11 cellular contexts compared by ENCODE assay signal in genomic region chr1:246583056-246583440, GRCh38. TPM values are rescaled to one million over a fixed set of nuclear protein-coding genes. Genes with fewer than 3 reads are reported as not detected.
A peak's percentile ranks its signal among the peaks of the same experiment; 100 is the strongest.
DNase-seq lines count a peak whose midpoint lies in the region; ATAC-seq and TF ChIP-seq lines count a peak whose summit lies in the region.
"Had no signal": no experiment of that assay in that cellular context is flagged by ENCODE, and none has a peak within 500 bp of the region (broad histone marks: within the 10 kb centered on the region; RNA-seq: fewer than 3 reads in every experiment).

No MANE protein-coding gene starts in this region.

- peak overlapping the region in 1 of 3 donors; percentile 40 for H3K4me3 Mint-ChIP-seq in T-cell
- H3K4me3 Mint-ChIP-seq: activated CD8-positive, alpha-beta T cell treated with anti-CD3 and anti-CD28 coated beads for 36 hours; dendritic cell treated with granulocyte-macrophage colony-stimulating factor and Interleukin-4, amounts not matched to agents 40 ng/mL and 50 ng/mL, for 4 days; stimulated activated naive CD8-positive, alpha-beta T cell treated with anti-CD3 and anti-CD28 coated beads, Interleukin-15, amount 100 ng/mL, for 72 hours had no signal

- H3K9me3 Mint-ChIP-seq in T-cell, result no peaks in the 10 kb centered on the region
- H3K9me3 Mint-ChIP-seq: activated CD8-positive, alpha-beta T cell treated with anti-CD3 and anti-CD28 coated beads for 36 hours; dendritic cell treated with granulocyte-macrophage colony-stimulating factor and Interleukin-4, amounts not matched to agents 40 ng/mL and 50 ng/mL, for 4 days; stimulated activated naive CD8-positive, alpha-beta T cell treated with anti-CD3 and anti-CD28 coated beads, Interleukin-15, amount 100 ng/mL, for 72 hours had no signal

- in situ Hi-C loops in Panc1 (cut with HindIII; ENCODE audit: low pct_unique_long_range_greater_than_20kb, low sequenced_read_pairs), result no loop called here

- H3K4me3 ChIP-seq in Panc1 (ENCODE audit: low read depth in 2 of 2, low read length in 2 of 2), result no peak overlapping the region
- H3K4me3 ChIP-seq in spleen, result no peak overlapping the region

- TF ChIP-seq CTCF in Panc1 (IDR thresholded peaks at IDR 0.05) (no peak), spleen (IDR thresholded peaks at IDR 0.05 in 8 of 11, conservative IDR thresholded peaks at IDR 0.05 in 3 of 11) (no peak)

- 89 to 97% (median 91%) methylated on average over 2 of the region's 2 CpGs for WGBS in spleen, 5 donors

- BruUV-seq in Panc1 (replicated peaks; lab: Mats Ljungman, UMichigan), result no TSS peak

- H3K27me3 Mint-ChIP-seq in T-cell, result no peaks in the 10 kb centered on the region
- H3K27me3 Mint-ChIP-seq: activated CD8-positive, alpha-beta T cell treated with anti-CD3 and anti-CD28 coated beads for 36 hours; dendritic cell treated with granulocyte-macrophage colony-stimulating factor and Interleukin-4, amounts not matched to agents 40 ng/mL and 50 ng/mL, for 4 days; stimulated activated naive CD8-positive, alpha-beta T cell treated with anti-CD3 and anti-CD28 coated beads, Interleukin-15, amount 100 ng/mL, for 72 hours had no signal

- no peaks in the 10 kb centered on the region for H3K27me3 ChIP-seq in Panc1 (ENCODE audit: control insufficient read depth, insufficient read depth, low read length)
- H3K27me3 ChIP-seq in spleen (replicated peaks in 1 of 7), result no peaks in the 10 kb centered on the region

- H3K4me1 ChIP-seq in Panc1 (ENCODE audit: control insufficient read depth, insufficient read depth, low read length) (peaks cover 20% of the 10 kb centered on the region), spleen (peaks cover 16 to 90% (median 64%) of the 10 kb centered on the region in 6 donors)

- POLR2A ChIA-PET in Panc1 (lab: Charles Lee), result no interaction called here
- POLR2A ChIA-PET in T-cell (lab: Charles Lee), result no interaction called here

- peak overlapping the region in 1 of 2 donors; percentile 12 for H3K27ac Mint-ChIP-seq in T-cell
- H3K27ac Mint-ChIP-seq: stimulated activated naive CD8-positive, alpha-beta T cell treated with anti-CD3 and anti-CD28 coated beads, Interleukin-15, amount 100 ng/mL, for 72 hours had no signal

- CTCF ChIA-PET in Panc1 (lab: Charles Lee), result no interaction called here
- CTCF ChIA-PET in T-cell (lab: Charles Lee), result no interaction called here

- peaks cover 84 to 86% (median 85%) of the 10 kb centered on the region in 3 donors for H3K4me1 Mint-ChIP-seq in T-cell

- no peaks in the 10 kb centered on the region for H3K36me3 ChIP-seq in Panc1 (ENCODE audit: control insufficient read depth, insufficient read depth, low read length)
- peaks cover 0 to 39% (median 3%) of the 10 kb centered on the region in 6 donors for H3K36me3 ChIP-seq in spleen

- peaks cover 35% of the 10 kb centered on the region for H3K36me3 Mint-ChIP-seq in T-cell

- H3K27ac ChIP-seq in Panc1 (ENCODE audit: low read length) (peak overlapping the region; percentile 55; the same call in 1 of the 2 replicates), spleen (peak overlapping the region in 5 of 8 donors; percentile 32 to 64 (median 58))

- no peaks in the 10 kb centered on the region for H3K9me3 ChIP-seq in Panc1 (ENCODE audit: control insufficient read depth, insufficient read depth, low read depth, low read length)
- no peaks in the 10 kb centered on the region for H3K9me3 ChIP-seq in spleen

- no peak for TF ChIP-seq POLR2A in spleen (IDR thresholded peaks at IDR 0.05)

- no peak for ATAC-seq in Panc1
- peak; percentile 7 for ATAC-seq in left lobe of liver
- ATAC-seq in T-cell (replicated peaks in 1 of 4), result no peak
- ATAC-seq: activated CD8-positive, alpha-beta T cell treated with anti-CD3 and anti-CD28 coated beads for 36 hours; stimulated activated naive CD8-positive, alpha-beta T cell treated with anti-CD3 and anti-CD28 coated beads, Interleukin-15, amount 100 ng/mL, for 72 hours had no signal

- intact Hi-C loops in Panc1 (cut with micrococcal nuclease; ENCODE audit: unreplicated experiment), result no loop called here
- intact Hi-C loops in spleen (cut with DNase I; ENCODE audit: low total_unique reads), result no loop called here

- peak; percentile 28 for DNase-seq in H4 (ENCODE audit: low spot score)
- no peak for DNase-seq in Panc1 (ENCODE audit: low read depth, low spot score)
- DNase-seq in left lobe of liver (ENCODE audit: low spot score), result no peak
- no peak for DNase-seq in spleen
- DNase-seq in activated gamma-delta T cell (lab: John Stamatoyannopoulos, UW), result no peak
- no peak for DNase-seq in stimulated activated CD4-positive, alpha-beta T cell treated with anti-CD3 and anti-CD28 coated beads, Interleukin-1b, Interleukin-23, amount 100 ng/mL, for 48 hours
- no peak for DNase-seq in T-cell
- DNase-seq: activated CD8-positive, alpha-beta T cell treated with anti-CD3 and anti-CD28 coated beads for 36 hours; foreskin melanocyte; stimulated activated naive CD8-positive, alpha-beta T cell treated with anti-CD3 and anti-CD28 coated beads, Interleukin-15, amount 100 ng/mL, for 72 hours had no signal

RNA-seq across cellular contexts. Expression of gene CNST, which starts 16.8 kb away (rescaled TPM):
- 8.6 and 10.2 TPM in 2 replicates for total RNA-seq in H4 (2014; rRNA removed; shearing (Covaris generic))
- total RNA-seq in Panc1 (2021; ENCODE audit: unreplicated experiment) (18.5 TPM), left lobe of liver (16.5 TPM), spleen (10 to 100 TPM; 28.8 to 40.5 (median 31.9) TPM), T-cell (10 to 100 TPM; 69.0 to 87.3 (median 74.4) TPM)
- 10.6 TPM for polyA plus RNA-seq in Panc1 (2012; ENCODE audit: insufficient read length)
- polyA plus RNA-seq in spleen, result 1 to 10 TPM; 7.5 to 8.6 (median 8.1) TPM

RNA-seq across cellular contexts. Expression of gene TFB2M, which starts 17.0 kb away (rescaled TPM):
- 23.2 and 26.3 TPM in 2 replicates for total RNA-seq in H4 (2014; rRNA removed; shearing (Covaris generic))
- 21.0 TPM for total RNA-seq in Panc1 (2021; ENCODE audit: unreplicated experiment)
- 13.8 TPM for polyA plus RNA-seq in Panc1 (2012; ENCODE audit: insufficient read length)
- total RNA-seq in left lobe of liver, result 14.1 TPM
- total RNA-seq in spleen, result 10 to 100 TPM in 1 of 7 donors, 1 to 10 TPM in 6; 7.2 to 11.9 (median 8.7) TPM
- polyA plus RNA-seq in spleen, result 10 to 100 TPM in 1 of 3 donors, 1 to 10 TPM in 2; 7.4 to 10.2 (median 9.2) TPM
- total RNA-seq in T-cell, result 10 to 100 TPM in 3 of 5 donors, 1 to 10 TPM in 2; 8.5 to 11.8 (median 10.1) TPM
